Comparison of ENCODE assay signal across 8 cellular contexts in genomic region chrX:154478728-154479622, GRCh38. TPM values are rescaled to one million over a fixed set of nuclear protein-coding genes. Genes with fewer than 3 reads are reported as not detected.
A peak's percentile ranks its signal among the peaks of the same experiment; 100 is the strongest.
DNase-seq lines count a peak whose midpoint lies in the region; ATAC-seq and FAIRE-seq lines count a peak whose summit lies in the region.

TSS of gene LAGE3 (minus strand) at chrX:154479281. CDS start at chrX:154478915, 366 bp downstream.

- no peaks in the 10 kb centered on the region for H3K4me1 ChIP-seq in NT2/D1 (ENCODE audit: insufficient read depth, insufficient read length)

- peak; percentile 86 for ATAC-seq in GM21367 (IDR thresholded peaks at IDR 0.05; ENCODE audit: unreplicated experiment)

- in situ Hi-C loops in endometrial microvascular endothelial cells (cut with HindIII; ENCODE audit: inconsistent ontology term, low pct_unique_long_range_greater_than_20kb, low sequenced_read_pairs) = no loop called here

- peak within 1 kb of the TSS; percentile 80 for H3K9ac ChIP-seq in NT2/D1 (ENCODE audit: insufficient read length, low read depth)

- DNase-seq in COLO829 (ENCODE audit: low spot score) (peak; percentile 92), HTR-8/SVneo (ENCODE audit: insufficient read length, low spot score) (peak; percentile 65), NT2/D1 (ENCODE audit: low read depth, low spot score) (peak; percentile 60), middle frontal gyrus (ENCODE audit: extremely low spot score, low spot score) (peak; percentile 75)
- peak; percentile 76 for DNase-seq in activated CD8-positive, alpha-beta memory T cell treated with anti-CD3 and anti-CD28 coated beads, Interleukin-2, amount 50 U/mL, for 24 hours (ENCODE audit: extremely low read depth)
- DNase-seq in stimulated activated CD8-positive, alpha-beta memory T cell treated with anti-CD3 and anti-CD28 coated beads, Interleukin-2, amount 100 ng/mL, for 1 hour (ENCODE audit: low read depth in 2 of 2) = peak; percentile 89

- H3K27me3 ChIP-seq in NT2/D1 (ENCODE audit: insufficient read depth, insufficient read length) = no peaks in the 10 kb centered on the region

- H3K4me3 ChIP-seq in NT2/D1 (ENCODE audit: insufficient read length, low read depth) = peak within 1 kb of the TSS; percentile 39

- no peaks in the 10 kb centered on the region for H3K9me3 ChIP-seq in NT2/D1 (ENCODE audit: insufficient read depth, low read length)

- H3K36me3 ChIP-seq in NT2/D1 (ENCODE audit: insufficient read depth, insufficient read length, low read length) = peaks cover 8% of the 10 kb centered on the region

- peak; percentile 23 for FAIRE-seq in HTR-8/SVneo (lab: Jason Lieb, UNC)

RNA-seq across cellular contexts. Expression of gene LAGE3, which starts in this region (rescaled TPM):
- total RNA-seq in endometrial microvascular endothelial cells (ENCODE audit: inconsistent ontology term) = 30.1 TPM

Comparison
In these comparisons a context has a peak if more than half of its experiments do, and no peak if none do; other contexts are left out.
1. Peak in every context shown above with its lines: DNase-seq, ATAC-seq and H3K4me3 ChIP-seq.